1 cellular context compared by ENCODE assay signal in genomic region chr7:93228302-93228701, GRCh38.
TF ChIP-seq lines count a peak whose summit lies in the region.

No MANE protein-coding gene starts in this region.

TF ChIP-seq in K562, 482 proteins besides CTCF, POLR2A, EP300 and RAD21 (continued from another document):
- TF ChIP-seq HMGN3 (IDR thresholded peaks at IDR 0.05; ENCODE audit: borderline replicate concordance, extremely low read depth, insufficient read length, low read depth, low read length) = no peak
- no peak for TF ChIP-seq ZBTB8A (IDR thresholded peaks at IDR 0.05; ENCODE audit: partially characterized antibody)
- TF ChIP-seq CEBPG (CRISPR knock-in tag; IDR thresholded peaks at IDR 0.05) = no peak
- TF ChIP-seq CEBPG (tag; conservative IDR thresholded peaks at IDR 0.05 in 1 of 2, IDR thresholded peaks at IDR 0.05 in 1 of 2) = peak in 1 of 2 experiments; percentile 26; a peak in 1 of 4 replicates
- 0 out of 2 replicates have a peak, but pooled peaks have one; percentile 30 for TF ChIP-seq POLR2H (tag; IDR thresholded peaks at IDR 0.05; ENCODE audit: low read depth)
- TF ChIP-seq ZNF77 (CRISPR knock-in tag; IDR thresholded peaks at IDR 0.05) = no peak
- no peak for TF ChIP-seq ZBTB7A (IDR thresholded peaks at IDR 0.05; ENCODE audit: borderline replicate concordance, control insufficient read depth, low read depth, low read length)
- peak in 1 of 2 experiments; percentile 37; a peak in 1 of 4 replicates for TF ChIP-seq MNT (conservative IDR thresholded peaks at IDR 0.05)
- no peak for TF ChIP-seq SRSF9 (IDR thresholded peaks at IDR 0.05; ENCODE audit: borderline replicate concordance, low read depth, low read length)
- TF ChIP-seq, protein P1, sequence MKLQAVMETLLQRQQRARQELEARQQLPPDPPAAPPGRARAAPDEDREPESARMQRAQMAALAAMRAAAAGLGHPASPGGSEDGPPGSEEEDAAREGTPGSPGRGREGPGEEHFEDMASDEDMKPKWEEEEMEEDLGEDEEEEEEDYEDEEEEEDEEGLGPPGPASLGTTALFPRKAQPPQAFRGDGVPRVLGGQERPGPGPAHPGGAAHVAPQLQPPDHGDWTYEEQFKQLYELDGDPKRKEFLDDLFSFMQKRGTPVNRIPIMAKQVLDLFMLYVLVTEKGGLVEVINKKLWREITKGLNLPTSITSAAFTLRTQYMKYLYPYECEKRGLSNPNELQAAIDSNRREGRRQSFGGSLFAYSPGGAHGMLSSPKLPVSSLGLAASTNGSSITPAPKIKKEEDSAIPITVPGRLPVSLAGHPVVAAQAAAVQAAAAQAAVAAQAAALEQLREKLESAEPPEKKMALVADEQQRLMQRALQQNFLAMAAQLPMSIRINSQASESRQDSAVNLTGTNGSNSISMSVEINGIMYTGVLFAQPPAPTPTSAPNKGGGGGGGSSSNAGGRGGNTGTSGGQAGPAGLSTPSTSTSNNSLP (IDR thresholded peaks at IDR 0.05; ENCODE audit: borderline replicate concordance, low read depth, low read length) = peak; percentile 76; the same call in 1 of the 2 replicates
- TF ChIP-seq CEBPZ (IDR thresholded peaks at IDR 0.05; ENCODE audit: borderline replicate concordance, low read depth, low read length) = no peak
- no peak for TF ChIP-seq FOSL1 (tag; conservative IDR thresholded peaks at IDR 0.05)
- TF ChIP-seq GABPA (tag; conservative IDR thresholded peaks at IDR 0.05; ENCODE audit: low read depth) = 0 out of 2 replicates have a peak, but pooled peaks have one; percentile 14
- TF ChIP-seq EP400 (IDR thresholded peaks at IDR 0.05) = 0 out of 2 replicates have a peak, but pooled peaks have one; percentile 31
- TF ChIP-seq CEBPB (tag; IDR thresholded peaks at IDR 0.05) = peak; percentile 47; the same call in 1 of the 2 replicates
- TF ChIP-seq ZNF592 (IDR thresholded peaks at IDR 0.05) = peak; percentile 28; the same call in 1 of the 2 replicates
- no peak for TF ChIP-seq JUN (IDR thresholded peaks at IDR 0.05; ENCODE audit: borderline replicate concordance, low read depth, low read length)
- TF ChIP-seq JUN (CRISPR knock-in tag; IDR thresholded peaks at IDR 0.05; ENCODE audit: borderline replicate concordance) = no peak
